15 cellular contexts compared by ENCODE assay signal in the genomic region with DNA sequence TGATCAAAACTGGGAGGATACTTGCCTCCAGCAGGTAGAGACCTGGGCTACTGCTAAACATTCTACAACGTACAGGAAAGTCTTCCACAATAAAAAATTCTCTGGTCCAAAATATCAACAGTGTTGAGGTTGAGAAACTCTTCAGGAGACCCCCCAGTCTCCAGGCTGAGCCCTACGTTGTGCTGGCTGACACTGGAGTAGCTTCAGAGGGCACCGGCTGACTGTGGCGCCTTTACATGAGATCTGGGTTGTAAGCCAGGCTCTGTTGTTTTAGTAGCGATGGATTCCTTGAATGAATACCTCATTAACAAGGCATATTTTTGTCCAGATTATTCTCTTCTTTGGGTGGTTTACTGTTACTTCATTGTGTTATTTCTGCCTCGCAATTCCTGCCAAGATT.
"Had no signal": no experiment of that assay in that cellular context is flagged by ENCODE, and none has a peak within 500 bp of the region (broad histone marks: within the 10 kb centered on the region; RNA-seq: fewer than 3 reads in every experiment).

No MANE protein-coding gene starts in this region.

- H3K4me1 ChIP-seq: lower lobe of right lung, suprapubic skin had no signal

- H3K9me3 ChIP-seq: lower lobe of right lung, suprapubic skin had no signal

- H3K27me3 ChIP-seq: suprapubic skin had no signal

- ATAC-seq: activated T-helper 17 cell treated with anti-CD3 and anti-CD28 coated beads, Interleukin-2, amount 50 U/mL, for 72 hours; lower lobe of right lung; naive thymus-derived CD4-positive, alpha-beta T cell; stimulated activated naive CD8-positive, alpha-beta T cell treated with anti-CD3 and anti-CD28 coated beads, Interleukin-15, Interleukin-2, amounts not matched to agents 100 U/mL and 50 U/mL, for 24 hours had no signal

- H3K4me1 Mint-ChIP-seq: activated B cell treated with CpG ODN at 0.5 μM for 24 hours; activated CD4-positive, alpha-beta T cell treated with anti-CD3 and anti-CD28 coated beads, Interleukin-2, amount 10 ng/mL, durations not matched to agents 7 days and 5 days; activated T-helper 17 cell treated with anti-CD3 and anti-CD28 coated beads, Interleukin-2, amount 50 U/mL, for 72 hours; central memory CD8-positive, alpha-beta T cell; naive thymus-derived CD4-positive, alpha-beta T cell had no signal

- DNase-seq: activated B cell treated with CpG ODN at 0.5 μM for 24 hours; activated CD4-positive, alpha-beta T cell treated with anti-CD3 and anti-CD28 coated beads, Interleukin-2, amount 10 ng/mL, durations not matched to agents 7 days and 5 days; activated naive CD4-positive, alpha-beta T cell treated with anti-CD3 and anti-CD28 coated beads for 36 hours; activated T-cell treated with anti-CD3 and anti-CD28 coated beads for 4 hours; hippocampal formation; lower lobe of right lung; naive thymus-derived CD4-positive, alpha-beta T cell; occipital lobe; stimulated activated CD4-positive, alpha-beta T cell treated with anti-CD3 and anti-CD28 coated beads, Interleukin-12 subunit alpha, Interleukin-12 subunit beta, amount 100 ng/mL, for 4 hours; stimulated activated CD8-positive, alpha-beta memory T cell treated with anti-CD3 and anti-CD28 coated beads, Interleukin-4, amount 100 ng/mL, for 48 hours; stimulated activated naive CD8-positive, alpha-beta T cell treated with anti-CD3 and anti-CD28 coated beads, Interleukin-15, Interleukin-2, amounts not matched to agents 100 U/mL and 50 U/mL, for 24 hours had no signal

- H3K36me3 ChIP-seq: lower lobe of right lung, suprapubic skin had no signal

- H3K27ac Mint-ChIP-seq: activated B cell treated with CpG ODN at 0.5 μM for 24 hours; activated CD4-positive, alpha-beta T cell treated with anti-CD3 and anti-CD28 coated beads, Interleukin-2, amount 10 ng/mL, durations not matched to agents 7 days and 5 days; activated naive CD4-positive, alpha-beta T cell treated with anti-CD3 and anti-CD28 coated beads for 36 hours; activated T-helper 17 cell treated with anti-CD3 and anti-CD28 coated beads, Interleukin-2, amount 50 U/mL, for 72 hours; naive thymus-derived CD4-positive, alpha-beta T cell; T-helper 1 cell treated with Interleukin-12 subunit alpha and Interleukin-12 subunit beta and Interleukin-4 antibody, amounts not matched to agents 30 μg/mL and 1 μg/mL, for 36 hours had no signal

- H3K4me3 Mint-ChIP-seq: activated B cell treated with CpG ODN at 0.5 μM for 24 hours; activated CD4-positive, alpha-beta T cell treated with anti-CD3 and anti-CD28 coated beads, Interleukin-2, amount 10 ng/mL, durations not matched to agents 7 days and 5 days; activated naive CD4-positive, alpha-beta T cell treated with anti-CD3 and anti-CD28 coated beads for 36 hours; activated T-helper 17 cell treated with anti-CD3 and anti-CD28 coated beads, Interleukin-2, amount 50 U/mL, for 72 hours; central memory CD8-positive, alpha-beta T cell; naive thymus-derived CD4-positive, alpha-beta T cell; T-helper 1 cell treated with Interleukin-12 subunit alpha and Interleukin-12 subunit beta and Interleukin-4 antibody, amounts not matched to agents 30 μg/mL and 1 μg/mL, for 36 hours had no signal

- H3K27ac ChIP-seq: lower lobe of right lung, suprapubic skin had no signal

- H3K27me3 Mint-ChIP-seq: activated B cell treated with CpG ODN at 0.5 μM for 24 hours; activated CD4-positive, alpha-beta T cell treated with anti-CD3 and anti-CD28 coated beads, Interleukin-2, amount 10 ng/mL, durations not matched to agents 7 days and 5 days; activated T-helper 17 cell treated with anti-CD3 and anti-CD28 coated beads, Interleukin-2, amount 50 U/mL, for 72 hours; central memory CD8-positive, alpha-beta T cell; naive thymus-derived CD4-positive, alpha-beta T cell had no signal

- H3K9me3 Mint-ChIP-seq: activated CD4-positive, alpha-beta T cell treated with anti-CD3 and anti-CD28 coated beads, Interleukin-2, amount 10 ng/mL, durations not matched to agents 7 days and 5 days; T-helper 1 cell treated with Interleukin-12 subunit alpha and Interleukin-12 subunit beta and Interleukin-4 antibody, amounts not matched to agents 30 μg/mL and 1 μg/mL, for 36 hours had no signal

- H3K4me3 ChIP-seq: lower lobe of right lung, suprapubic skin had no signal

- H3K36me3 Mint-ChIP-seq: naive thymus-derived CD4-positive, alpha-beta T cell had no signal
